In genomic region chr1:160837558-160838205, GRCh38 we compare ENCODE assay signal across 10 cellular contexts. TPM values are rescaled to one million over a fixed set of nuclear protein-coding genes. Genes with fewer than 3 reads are reported as not detected.
A peak's percentile ranks its signal among the peaks of the same experiment; 100 is the strongest.
DNase-seq lines count a peak whose midpoint lies in the region; ATAC-seq, FAIRE-seq and TF ChIP-seq lines count a peak whose summit lies in the region.
"Had no signal": no experiment of that assay in that cellular context is flagged by ENCODE, and none has a peak within 500 bp of the region (broad histone marks: within the 10 kb centered on the region; RNA-seq: fewer than 3 reads in every experiment).

No MANE protein-coding gene starts in this region.

- CTCF ChIA-PET in OCI-LY7 (lab: Charles Lee; ENCODE audit: unreplicated experiment) = interaction anchor here (0.5 to 4.9 kb wide), 8 partner anchors 16 to 115 kb away, joined by 3 to 52 read pairs (median 4); partner anchors contain the start of genes ITLN2 and LY9

- FAIRE-seq in RCC 7860 (lab: Jason Lieb, UNC) = no peak

- no peaks in the 10 kb centered on the region for H3K27me3 Mint-ChIP-seq in memory B cell
- no peaks in the 10 kb centered on the region for H3K27me3 Mint-ChIP-seq in stimulated activated naive B cell treated with anti-CD40 and anti-IgM and Interleukin-4, amounts not matched to agents 10 μg/mL and 1 μg/mL and 100 μg/mL, for 72 hours

- DNase-seq in OCI-LY7 (ENCODE audit: low spot score) (peak; percentile 97), memory B cell (ENCODE audit: low spot score in 2 of 2) (peak; percentile 63 to 79), RCC 7860 (ENCODE audit: low spot score) (no peak), NCI-H1436 treated with DMSO at 0.1 percent for 48 hours (lab: John Stamatoyannopoulos, UW) (no peak)
- peak; percentile 68 to 76 for DNase-seq in activated T-helper 1 cell treated with anti-CD3 and anti-CD28 coated beads, Interleukin-2, amount 50 U/mL, for 16 hours (ENCODE audit: low read depth in 1 of 2, low spot score in 1 of 2)
- peak; percentile 63 for DNase-seq in stimulated activated naive B cell treated with anti-CD40 and anti-IgM and Interleukin-4, amounts not matched to agents 10 μg/mL and 1 μg/mL and 100 μg/mL, for 72 hours

- no peaks in the 10 kb centered on the region for H4K20me1 ChIP-seq in OCI-LY7 (ENCODE audit: insufficient read depth, low read length)

- no peaks in the 10 kb centered on the region for H3K79me2 ChIP-seq in OCI-LY7 (ENCODE audit: insufficient read depth, low read depth, low read length)

- no peaks in the 10 kb centered on the region for H3K9me3 Mint-ChIP-seq in memory B cell
- H3K9me3 Mint-ChIP-seq in stimulated activated naive B cell treated with anti-CD40 and anti-IgM and Interleukin-4, amounts not matched to agents 10 μg/mL and 1 μg/mL and 100 μg/mL, for 72 hours = no peaks in the 10 kb centered on the region
- H3K9me3 Mint-ChIP-seq: brain had no signal

- H3K27ac ChIP-seq in OCI-LY7 (ENCODE audit: low read depth, low read length, poor library complexity, severe bottlenecking) = peak overlapping the region; percentile 63

- peak overlapping the region; percentile 60 for H3K4me2 ChIP-seq in OCI-LY7 (ENCODE audit: low read length)

- no peaks in the 10 kb centered on the region for H3K9me3 ChIP-seq in OCI-LY7 (ENCODE audit: low read length)

- no peaks in the 10 kb centered on the region for H3K36me3 ChIP-seq in OCI-LY7 (ENCODE audit: insufficient read depth, low read length)

- peak overlapping the region; percentile 10 for H3K4me3 ChIP-seq in OCI-LY7 (ENCODE audit: low read depth, low read length, poor library complexity, severe bottlenecking)

- peaks cover 31% of the 10 kb centered on the region for H3K4me1 Mint-ChIP-seq in memory B cell
- peaks cover 28 to 46% of the 10 kb centered on the region in 2 donors for H3K4me1 Mint-ChIP-seq in stimulated activated naive B cell treated with anti-CD40 and anti-IgM and Interleukin-4, amounts not matched to agents 10 μg/mL and 1 μg/mL and 100 μg/mL, for 72 hours

- H3K4me1 ChIP-seq in OCI-LY7 (ENCODE audit: insufficient read depth, low read length, poor library complexity, severe bottlenecking) = peaks cover 39% of the 10 kb centered on the region

- H3K9me2 ChIP-seq in OCI-LY7 (ENCODE audit: insufficient read depth, low read length) = no peaks in the 10 kb centered on the region

- peak; percentile 69 for TF ChIP-seq CTCF in OCI-LY7 (conservative IDR thresholded peaks at IDR 0.05; ENCODE audit: low read length)

- H3K27ac Mint-ChIP-seq in memory B cell = peak overlapping the region; percentile 82
- H3K27ac Mint-ChIP-seq in stimulated activated naive B cell treated with anti-CD40 and anti-IgM and Interleukin-4, amounts not matched to agents 10 μg/mL and 1 μg/mL and 100 μg/mL, for 72 hours = peak overlapping the region; percentile 98

- H3K4me3 Mint-ChIP-seq in memory B cell = peak overlapping the region; percentile 18
- peak overlapping the region; percentile 61 for H3K4me3 Mint-ChIP-seq in stimulated activated naive B cell treated with anti-CD40 and anti-IgM and Interleukin-4, amounts not matched to agents 10 μg/mL and 1 μg/mL and 100 μg/mL, for 72 hours
- H3K4me3 Mint-ChIP-seq: brain had no signal

- TF ChIP-seq POLR2A in GM18526 (IDR thresholded peaks at IDR 0.05; ENCODE audit: extremely low read depth, insufficient read length) = peak; percentile 46

- POLR2A ChIA-PET in OCI-LY7 (lab: Charles Lee) = interaction anchor here (0.5 to 3.0 kb wide), 7 partner anchors 31 to 208 kb away, joined by 3 to 10 read pairs (median 4); partner anchors contain the start of gene USF1

- H3K36me3 Mint-ChIP-seq in memory B cell = no peaks in the 10 kb centered on the region
- H3K36me3 Mint-ChIP-seq in stimulated activated naive B cell treated with anti-CD40 and anti-IgM and Interleukin-4, amounts not matched to agents 10 μg/mL and 1 μg/mL and 100 μg/mL, for 72 hours = no peaks in the 10 kb centered on the region
- H3K36me3 Mint-ChIP-seq: brain had no signal

- H2AFZ ChIP-seq in OCI-LY7 (ENCODE audit: low read length) = peak overlapping the region; percentile 81

- ATAC-seq in HG02840 (IDR thresholded peaks at IDR 0.05; ENCODE audit: low FRiP score, unreplicated experiment) (peak; percentile 67), memory B cell (ENCODE audit: low read depth) (peak; percentile 98)
- ATAC-seq in stimulated activated naive B cell treated with anti-CD40 and anti-IgM and Interleukin-4, amounts not matched to agents 10 μg/mL and 1 μg/mL and 100 μg/mL, for 72 hours (replicated peaks) = peak; percentile 92

- BruUV-seq in OCI-LY7 (replicated peaks; lab: Mats Ljungman, UMichigan) = no TSS peak

- intact Hi-C loops in OCI-LY7 (cut with micrococcal nuclease; ENCODE audit: unreplicated experiment) = loop anchor here (10.0 kb wide), 2 partner anchors 257 to 413 kb away; partner anchors contain the start of gene KLHDC9

RNA-seq across cellular contexts. Expression of gene CD244, which starts 25.0 kb away (rescaled TPM):
- total RNA-seq in OCI-LY7 (2014; rRNA removed; shearing (Covaris generic)) = not detected in 2 replicates
- not detected in 2 replicates for total RNA-seq in OCI-LY7 (2022)
- total RNA-seq: temporal lobe had no signal

RNA-seq across cellular contexts. Expression of gene LY9, which starts 41.7 kb away (rescaled TPM):
- 23.7 and 28.4 TPM in 2 replicates for total RNA-seq in OCI-LY7 (2014; rRNA removed; shearing (Covaris generic))
- 40.2 and 42.8 TPM in 2 replicates for total RNA-seq in OCI-LY7 (2022)
- total RNA-seq: temporal lobe had no signal

RNA-seq across cellular contexts. Expression of gene ITLN1, which starts 47.3 kb away (rescaled TPM):
- not detected in 2 replicates for total RNA-seq in OCI-LY7 (2014; rRNA removed; shearing (Covaris generic))
- total RNA-seq in OCI-LY7 (2022) = not detected in 2 replicates
- total RNA-seq: temporal lobe had no signal

Comparison
In these comparisons a context has a peak if more than half of its experiments do, and no peak if none do; other contexts are left out.
1. DNase-seq: peak in OCI-LY7 (single experiment), activated T-helper 1 cell treated with anti-CD3 and anti-CD28 coated beads, Interleukin-2, amount 50 U/mL, for 16 hours (2 of 2), memory B cell (2 of 2) and stimulated activated naive B cell treated with anti-CD40 and anti-IgM and Interleukin-4, amounts not matched to agents 10 μg/mL and 1 μg/mL and 100 μg/mL, for 72 hours (single experiment); none in RCC 7860 (single experiment) and NCI-H1436 treated with DMSO at 0.1 percent for 48 hours (single experiment).
2. Peak in every context shown above with its lines, with median percentiles within 50 percentile points of each other: ATAC-seq.